ENCODE assay signal across 20 cellular contexts in genomic region chr1:79704067-79704466, GRCh38.
DNase-seq lines count a peak whose midpoint lies in the region; ATAC-seq, FAIRE-seq and TF ChIP-seq lines count a peak whose summit lies in the region.
"Had no signal": no experiment of that assay in that cellular context is flagged by ENCODE, and none has a peak within 500 bp of the region (broad histone marks: within the 10 kb centered on the region; RNA-seq: fewer than 3 reads in every experiment).

No MANE protein-coding gene starts in this region.

- intact Hi-C loops in K562 (cut with micrococcal nuclease): no loop called here

- POLR2A ChIA-PET in A549 (lab: Yijun Ruan, JAX) (no interaction called here), K562 (lab: Yijun Ruan, JAX) (no interaction called here)

- in situ Hi-C loops in K562 (cut with MboI): no loop called here

- no peak for TF ChIP-seq CTCF in A549 (IDR thresholded peaks at IDR 0.05)
- TF ChIP-seq CTCF in K562 (IDR thresholded peaks at IDR 0.05 in 2 of 3, conservative IDR thresholded peaks at IDR 0.05 in 1 of 3; ENCODE audit: insufficient read depth in 2 of 3, low read depth in 1 of 3, low read length in 3 of 3): no peak

- H3K9me3 ChIP-seq in A549 (no peaks in the 10 kb centered on the region), HUES6 (ENCODE audit: control insufficient read depth, insufficient read depth, low read depth, low read length) (no peaks in the 10 kb centered on the region), K562 (replicated peaks; ENCODE audit: control insufficient read depth, insufficient read depth, low read depth, low read length) (no peaks in the 10 kb centered on the region; the same call in 1 of the 2 replicates)

- CTCF ChIA-PET in A549 (lab: Yijun Ruan, JAX) (no interaction called here), K562 (lab: Yijun Ruan, JAX; ENCODE audit: low intra/inter-chr PET ratio) (no interaction called here)

- no TSS peak for BruUV-seq in K562 (replicated peaks; lab: Mats Ljungman, UMichigan)

- DNase-seq in A549 (ENCODE audit: low read depth in 1 of 2, low spot score in 1 of 2) (no peak), K562 (ENCODE audit: extremely low read depth in 1 of 4, low spot score in 3 of 4) (no peak), NCI-H2171 treated with DMSO at 0.1 percent for 48 hours (lab: John Stamatoyannopoulos, UW) (no peak)
- no peak for DNase-seq in stimulated activated naive CD4-positive, alpha-beta T cell (lab: John Stamatoyannopoulos, UW)
- DNase-seq: 8988T; C1 segment of cervical spinal cord; Calu3; CD4-positive, alpha-beta memory T cell; COR-L47; DMS53; DMS79 treated with DMSO at 0.1 percent for 48 hours; GF-D8; GM23248; H7; HCEC 1CT had no signal

- no peak for ATAC-seq in A549
- no peak for ATAC-seq in K562
- ATAC-seq in GM18517 (IDR thresholded peaks at IDR 0.05; ENCODE audit: unreplicated experiment): no peak

- H3K4me1 ChIP-seq in A549 (no peaks in the 10 kb centered on the region), HUES6 (ENCODE audit: control insufficient read depth, insufficient read depth, low read length) (peaks cover 10% of the 10 kb centered on the region; the same call in 1 of the 2 replicates), K562 (replicated peaks in 1 of 2; ENCODE audit: control insufficient read depth in 2 of 2, insufficient read depth in 2 of 2, low read length in 2 of 2) (no peaks in the 10 kb centered on the region)

- H3K9ac ChIP-seq in HUES6 (ENCODE audit: low read length): peak overlapping the region; percentile 45
- H3K9ac ChIP-seq in K562 (ENCODE audit: insufficient read depth in 1 of 2, low read depth in 2 of 2, low read length in 2 of 2): no peak overlapping the region
- H3K9ac ChIP-seq: GM23248 had no signal

- H3K27me3 ChIP-seq in HUES6 (ENCODE audit: control insufficient read depth, insufficient read depth, low read length) (no peaks in the 10 kb centered on the region), K562 (ENCODE audit: control insufficient read depth in 2 of 2, insufficient read depth in 2 of 2, low read length in 2 of 2) (no peaks in the 10 kb centered on the region)

- H3K4me3 ChIP-seq in A549 (no peak overlapping the region), HUES6 (ENCODE audit: low read depth, low read length) (peak overlapping the region; percentile 22; the same call in 1 of the 2 replicates), K562 (no peak overlapping the region)
- H3K4me3 ChIP-seq: GM23248 had no signal

- H3K4me2 ChIP-seq in A549 (no peak overlapping the region), K562 (ENCODE audit: insufficient read depth, low read length) (no peak overlapping the region)

- no peak for FAIRE-seq in A549 (lab: Jason Lieb, UNC)
- FAIRE-seq in K562 (lab: Jason Lieb, UNC): no peak
- FAIRE-seq: GM12891, GM18507, H1 had no signal

- no peak overlapping the region for H2AFZ ChIP-seq in K562 (ENCODE audit: low read depth, low read length)
- H2AFZ ChIP-seq: GM23248 had no signal

- H3K36me3 ChIP-seq in HUES6 (ENCODE audit: control insufficient read depth, insufficient read depth, low read length): peaks cover 2% of the 10 kb centered on the region; the same call in 1 of the 2 replicates
- no peaks in the 10 kb centered on the region for H3K36me3 ChIP-seq in K562 (ENCODE audit: control insufficient read depth, insufficient read depth, low read length)

- H3K9me1 ChIP-seq in K562 (ENCODE audit: control insufficient read depth, insufficient read depth, low read length): no peaks in the 10 kb centered on the region

- H3K79me2 ChIP-seq in K562 (ENCODE audit: control insufficient read depth, insufficient read depth, low read length): no peaks in the 10 kb centered on the region

- H4K20me1 ChIP-seq in K562 (replicated peaks; ENCODE audit: control insufficient read depth, insufficient read depth, low read length): no peaks in the 10 kb centered on the region

- no peak overlapping the region for H3K27ac ChIP-seq in A549
- peak overlapping the region; percentile 67; the same call in 1 of the 2 replicates for H3K27ac ChIP-seq in HUES6 (ENCODE audit: low read depth, low read length)
- H3K27ac ChIP-seq in K562 (ENCODE audit: extremely low read depth, low read depth, low read length): no peak overlapping the region
- H3K27ac ChIP-seq: GM23248 had no signal

- TF ChIP-seq EP300 in A549 (IDR thresholded peaks at IDR 0.05): no peak
- TF ChIP-seq EP300 in K562 (IDR thresholded peaks at IDR 0.05; ENCODE audit: low read length): no peak

- no peak for TF ChIP-seq RAD21 in A549 (conservative IDR thresholded peaks at IDR 0.05 in 1 of 2, IDR thresholded peaks at IDR 0.05 in 1 of 2)
- TF ChIP-seq RAD21 in K562 (CRISPR knock-in tag; conservative IDR thresholded peaks at IDR 0.05 in 1 of 2, IDR thresholded peaks at IDR 0.05 in 1 of 2): no peak

- TF ChIP-seq POLR2A in A549 (IDR thresholded peaks at IDR 0.05; ENCODE audit: low read length) (no peak), K562 (conservative IDR thresholded peaks at IDR 0.05) (no peak)

- 42% methylated on average over 1 of the region's 1 CpG for WGBS in A549 (ENCODE audit: missing lambda C conversion rate)
- WGBS in K562 (ENCODE audit: insufficient coverage, low coverage, missing lambda C conversion rate): 0% methylated on average over 1 of the region's 1 CpG

TF ChIP-seq in A549, 52 proteins besides CTCF, POLR2A, EP300 and RAD21:
- TF ChIP-seq POLR2AphosphoS2 (conservative IDR thresholded peaks at IDR 0.05; ENCODE audit: low read length) (no peak), PHF8 (IDR thresholded peaks at IDR 0.05; ENCODE audit: borderline replicate concordance, low read depth) (no peak), FOSB (CRISPR knock-in tag; IDR thresholded peaks at IDR 0.05) (no peak), NFE2L2 (conservative IDR thresholded peaks at IDR 0.05; ENCODE audit: low read length) (peak; percentile 74), BHLHE40 (IDR thresholded peaks at IDR 0.05; ENCODE audit: low read depth, low read length) (no peak), RCOR1 (IDR thresholded peaks at IDR 0.05; ENCODE audit: low read depth, low read length) (no peak), ZFP36 (IDR thresholded peaks at IDR 0.05; ENCODE audit: borderline replicate concordance, partially characterized antibody) (no peak), ZSCAN20 (CRISPR knock-in tag; IDR thresholded peaks at IDR 0.05) (no peak), ESRRA (IDR thresholded peaks at IDR 0.05; ENCODE audit: borderline replicate concordance, low read length) (no peak), SREBF2 (IDR thresholded peaks at IDR 0.05) (no peak), FOXS1 (CRISPR knock-in tag; IDR thresholded peaks at IDR 0.05) (no peak), ZNF302 (CRISPR knock-in tag; IDR thresholded peaks at IDR 0.05) (no peak), CEBPB (IDR thresholded peaks at IDR 0.05) (no peak), NPAS2 (CRISPR knock-in tag; IDR thresholded peaks at IDR 0.05; ENCODE audit: borderline replicate concordance) (no peak), MAFK (IDR thresholded peaks at IDR 0.05; ENCODE audit: partially characterized antibody) (peak; percentile 70), KDM1A (IDR thresholded peaks at IDR 0.05; ENCODE audit: low read depth) (no peak)
- TF ChIP-seq, protein P1, sequence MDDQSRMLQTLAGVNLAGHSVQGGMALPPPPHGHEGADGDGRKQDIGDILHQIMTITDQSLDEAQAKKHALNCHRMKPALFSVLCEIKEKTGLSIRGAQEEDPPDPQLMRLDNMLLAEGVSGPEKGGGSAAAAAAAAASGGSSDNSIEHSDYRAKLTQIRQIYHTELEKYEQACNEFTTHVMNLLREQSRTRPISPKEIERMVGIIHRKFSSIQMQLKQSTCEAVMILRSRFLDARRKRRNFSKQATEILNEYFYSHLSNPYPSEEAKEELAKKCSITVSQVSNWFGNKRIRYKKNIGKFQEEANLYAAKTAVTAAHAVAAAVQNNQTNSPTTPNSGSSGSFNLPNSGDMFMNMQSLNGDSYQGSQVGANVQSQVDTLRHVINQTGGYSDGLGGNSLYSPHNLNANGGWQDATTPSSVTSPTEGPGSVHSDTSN (IDR thresholded peaks at IDR 0.05): no peak

TF ChIP-seq in K562, 482 proteins besides CTCF, POLR2A, EP300 and RAD21 (continues in another document):
- TF ChIP-seq SOX6 (IDR thresholded peaks at IDR 0.05) (no peak), TARDBP (IDR thresholded peaks at IDR 0.05) (no peak), TOE1 (IDR thresholded peaks at IDR 0.05; ENCODE audit: borderline replicate concordance) (no peak), TOE1 (CRISPR knock-in tag; IDR thresholded peaks at IDR 0.05; ENCODE audit: borderline replicate concordance, low read depth) (no peak), HSF4 (CRISPR knock-in tag; IDR thresholded peaks at IDR 0.05; ENCODE audit: borderline replicate concordance) (no peak), RFX1 (IDR thresholded peaks at IDR 0.05) (no peak), ZBTB9 (CRISPR knock-in tag; IDR thresholded peaks at IDR 0.05) (no peak), SP1 (CRISPR knock-in tag; IDR thresholded peaks at IDR 0.05) (no peak), TEAD2 (tag; IDR thresholded peaks at IDR 0.05) (no peak), ZNF280B (CRISPR knock-in tag; IDR thresholded peaks at IDR 0.05) (no peak), NFE2 (IDR thresholded peaks at IDR 0.05; ENCODE audit: low read depth) (0 out of 2 replicates have a peak, but pooled peaks have one; percentile 7), ZNF507 (tag; conservative IDR thresholded peaks at IDR 0.05) (no peak), MAFF (IDR thresholded peaks at IDR 0.05; ENCODE audit: low read length) (no peak; the same call in 1 of the 2 replicates), XRCC5 (IDR thresholded peaks at IDR 0.05; ENCODE audit: low read depth, low read length) (no peak), EHMT2 (IDR thresholded peaks at IDR 0.05) (no peak)

Comparison
In these comparisons a context has a peak if more than half of its experiments do, and no peak if none do; other contexts are left out.
1. Of the 35 proteins assayed by ChIP-seq in both K562 and A549: peak only in K562: none; only in A549: MAFK; in both: none; in neither: 34.